ENCODE assay signal across 12 cellular contexts in the genomic region with DNA sequence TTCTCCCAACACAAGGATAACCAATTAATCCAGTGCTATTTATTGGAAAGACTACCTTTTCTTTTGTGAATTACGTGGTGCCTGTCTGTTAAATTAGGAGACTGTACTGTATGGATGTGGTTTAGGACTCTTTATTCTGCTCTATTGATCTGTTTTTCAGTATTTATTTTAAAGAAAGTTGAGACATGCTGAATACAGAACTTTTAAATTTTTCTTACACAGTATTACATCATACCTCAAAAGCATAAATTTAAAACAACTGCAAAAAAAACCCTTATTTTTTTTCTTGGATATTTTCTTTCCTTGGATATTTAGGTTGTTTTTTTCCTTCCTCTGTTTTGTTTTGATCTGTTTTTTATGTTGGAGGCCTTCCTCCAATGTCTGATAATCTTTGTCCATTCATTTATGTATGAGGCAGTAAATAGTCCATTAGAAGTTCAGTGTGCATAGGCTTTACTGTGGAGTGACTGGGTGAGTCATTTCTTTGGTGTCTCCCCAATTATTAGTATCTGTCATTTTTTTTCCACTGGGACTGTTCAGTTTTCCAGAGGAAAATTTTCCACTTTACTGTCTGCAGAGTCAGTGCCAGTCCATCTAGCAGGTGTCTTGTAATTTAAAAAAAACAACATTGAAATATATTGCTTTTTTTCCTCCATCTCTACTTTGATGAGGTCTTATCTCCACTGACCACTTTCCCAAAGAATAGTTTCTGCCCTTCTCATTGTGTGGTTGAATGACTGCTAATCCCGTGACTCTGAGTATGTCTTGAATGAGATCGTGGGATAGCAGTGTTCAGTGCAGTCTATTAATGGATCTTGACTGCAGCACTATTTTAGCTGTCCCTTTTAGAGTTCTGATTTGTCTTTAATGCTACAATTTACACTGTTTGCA. TPM values are rescaled to one million over a fixed set of nuclear protein-coding genes. Genes with fewer than 3 reads are reported as not detected.
DNase-seq lines count a peak whose midpoint lies in the region; ATAC-seq, FAIRE-seq and TF ChIP-seq lines count a peak whose summit lies in the region.
"Had no signal": no experiment of that assay in that cellular context is flagged by ENCODE, and none has a peak within 500 bp of the region (broad histone marks: within the 10 kb centered on the region; RNA-seq: fewer than 3 reads in every experiment).

No MANE protein-coding gene starts in this region.

- no peak for TF ChIP-seq CTCF in transverse colon (IDR thresholded peaks at IDR 0.05)

- FAIRE-seq in islet of Langerhans (lab: Jason Lieb, UNC), result peak; percentile 74

- H3K27me3 ChIP-seq in transverse colon, result no peaks in the 10 kb centered on the region

- WGBS in transverse colon (ENCODE audit: low coverage in 1 of 2), 2 donors, result 47 to 49% methylated on average over 3 of the region's 3 CpGs

- H3K36me3 ChIP-seq in transverse colon, result no peaks in the 10 kb centered on the region

- TF ChIP-seq EP300 in transverse colon (IDR thresholded peaks at IDR 0.05; ENCODE audit: low read depth), result no peak

- intact Hi-C loops in transverse colon (cut with DNase I; ENCODE audit: low total_unique reads), result no loop called here

- peaks cover 8 to 54% (median 29%) of the 10 kb centered on the region in 4 donors for H3K4me1 ChIP-seq in transverse colon

- no peak for ATAC-seq in GM19397 (IDR thresholded peaks at IDR 0.05; ENCODE audit: unreplicated experiment)
- no peak for ATAC-seq in HG03457 (IDR thresholded peaks at IDR 0.05; ENCODE audit: unreplicated experiment)

- peak overlapping the region; percentile 32 to 62 (median 52) for H3K27ac ChIP-seq in transverse colon

- H3K4me3 ChIP-seq in transverse colon, result no peak overlapping the region
- H3K4me3 ChIP-seq: mucosa of descending colon had no signal

- no peaks in the 10 kb centered on the region for H3K9me3 ChIP-seq in transverse colon
- H3K9me3 ChIP-seq: mucosa of descending colon had no signal

- DNase-seq in NCI-H226 (peak; percentile 79), dermis blood vessel endothelial cell (peak; percentile 71), transverse colon (no peak), cerebellar cortex (ENCODE audit: low spot score) (no peak)
- DNase-seq: GF-D8; mucosa of descending colon; NCI-H1930; RPMI8226; stimulated activated CD4-positive, alpha-beta T cell treated with anti-CD3 and anti-CD28 coated beads, Interleukin-1b, Interleukin-23, amount 100 ng/mL, for 48 hours had no signal

- TF ChIP-seq POLR2A in transverse colon (IDR thresholded peaks at IDR 0.05), result no peak

- in situ Hi-C loops in transverse colon (cut with MboI; ENCODE audit: low pct_ligation_motif_present in 1 of 4, low pct_unique_long_range_greater_than_20kb in 1 of 4, low sequenced_read_pairs in 3 of 4), result no loop called here

RNA-seq across cellular contexts. Expression of gene CYSTM1, which starts 15.2 kb away (rescaled TPM):
- 8.7 and 8.8 TPM in 2 replicates for total RNA-seq in dermis blood vessel endothelial cell
- 100 to 1,000 TPM in 2 of 4 donors, 10 to 100 TPM in 2; 32.8 to 264 (median 107) TPM for total RNA-seq in transverse colon

Comparison
In these comparisons a context has a peak if more than half of its experiments do, and no peak if none do; other contexts are left out.
1. DNase-seq: peak in NCI-H226 (single experiment) and dermis blood vessel endothelial cell (single experiment); none in transverse colon (single experiment) and cerebellar cortex (single experiment).